ENCODE assay signal across 36 cellular contexts in genomic region chr3:63385629-63386028, GRCh38.
"Had no signal": no experiment of that assay in that cellular context is flagged by ENCODE, and none has a peak within 500 bp of the region (broad histone marks: within the 10 kb centered on the region; RNA-seq: fewer than 3 reads in every experiment).

No MANE protein-coding gene starts in this region.

- H3K27me3 ChIP-seq: MG63 had no signal

- H3K36me3 ChIP-seq: MG63 had no signal

- H3K4me3 ChIP-seq: MG63 had no signal

- DNase-seq: Karpas-422, Kasumi-1, MG63, MM.1S, MV-4-11, NCI-H1048, NCI-H1092, NCI-H1092 treated with DMSO at 0.1 percent for 48 hours, NCI-H1105, NCI-H1105 treated with DMSO at 0.1 percent for 48 hours, NCI-H1417, NCI-H1417 treated with DMSO at 0.1 percent for 48 hours, NCI-H1436, NCI-H1436 treated with DMSO at 0.1 percent for 48 hours, NCI-H146, NCI-H1694, NCI-H1694 treated with DMSO at 0.1 percent for 48 hours, NCI-H187, NCI-H187 treated with DMSO at 0.1 percent for 48 hours, NCI-H1930, NCI-H2029, NCI-H2029 treated with DMSO at 0.1 percent for 48 hours, NCI-H2081, NCI-H2081 treated with DMSO at 0.1 percent for 48 hours, NCI-H2107, NCI-H2171, NCI-H2171 treated with DMSO at 0.1 percent for 48 hours, NCI-H2227 treated with DMSO at 0.1 percent for 48 hours, NCI-H226, NCI-H345, NCI-H446, NCI-H446 treated with DMSO at 0.1 percent for 48 hours, NCI-H510A, NCI-H510A treated with DMSO at 0.1 percent for 48 hours, NCI-H524, NCI-H524 treated with DMSO at 0.1 percent for 48 hours had no signal

- H3K9me3 ChIP-seq: MG63 had no signal
